1 cellular context compared by ENCODE assay signal in genomic region chr1:89971600-89971999, GRCh38.
TF ChIP-seq lines count a peak whose summit lies in the region.

No MANE protein-coding gene starts in this region.

TF ChIP-seq in GM23338, 12 proteins besides CTCF, POLR2A, EP300 and RAD21 (continued from another document):
- TF ChIP-seq ZNF114 (CRISPR knock-in tag; IDR thresholded peaks at IDR 0.05), result no peak
- no peak for TF ChIP-seq NANOG (IDR thresholded peaks at IDR 0.05; ENCODE audit: borderline replicate concordance)
- no peak for TF ChIP-seq CREB1 (CRISPR knock-in tag; IDR thresholded peaks at IDR 0.05; ENCODE audit: low read depth)
- no peak for TF ChIP-seq ZNF331 (CRISPR knock-in tag; IDR thresholded peaks at IDR 0.05; ENCODE audit: low read depth)
- no peak for TF ChIP-seq EZH2phosphoT487 (IDR thresholded peaks at IDR 0.05; ENCODE audit: unreplicated experiment)
TF ChIP-seq in GM23338: peak in this region for 0.
